ENCODE assay signal across 8 cellular contexts in genomic region chr16:16590654-16591395, GRCh38.
A peak's percentile ranks its signal among the peaks of the same experiment; 100 is the strongest.
DNase-seq lines count a peak whose midpoint lies in the region; ATAC-seq and TF ChIP-seq lines count a peak whose summit lies in the region.
"Not testable (repeated sequence)": the region's sequence is repeated elsewhere in the genome, so short reads cannot be mapped to it uniquely, and the experiment has no call there.

No MANE protein-coding gene starts in this region.

- ATAC-seq in GM18498 (IDR thresholded peaks at IDR 0.05; ENCODE audit: unreplicated experiment) (peak; percentile 48), GM21390 (IDR thresholded peaks at IDR 0.05; ENCODE audit: unreplicated experiment) (peak; percentile 42), HG02798 (IDR thresholded peaks at IDR 0.05; ENCODE audit: poor library complexity, unreplicated experiment) (peak; percentile 39), HG03442 (IDR thresholded peaks at IDR 0.05; ENCODE audit: unreplicated experiment) (peak; percentile 51), SK-N-SH treated with all-trans-retinoic acid at 6 μM for 48 hours (peak; percentile 62), foreskin keratinocyte (peak; percentile 81), psoas muscle (peak; percentile 77 to 86 (median 81))
- ATAC-seq in activated naive CD4-positive, alpha-beta T cell treated with anti-CD3 and anti-CD28 coated beads, Interleukin-2, amount 50 U/mL, for 72 hours = peak; percentile 37 to 70

- not testable (repeated sequence) for H3K27ac Mint-ChIP-seq in activated naive CD4-positive, alpha-beta T cell treated with anti-CD3 and anti-CD28 coated beads, Interleukin-2, amount 50 U/mL, for 72 hours

- not testable (repeated sequence) for DNase-seq in activated naive CD4-positive, alpha-beta T cell treated with anti-CD3 and anti-CD28 coated beads, Interleukin-2, amount 50 U/mL, for 72 hours (ENCODE audit: low spot score in 2 of 2); foreskin keratinocyte; psoas muscle

- H3K9me3 Mint-ChIP-seq in activated naive CD4-positive, alpha-beta T cell treated with anti-CD3 and anti-CD28 coated beads, Interleukin-2, amount 50 U/mL, for 72 hours = not testable (repeated sequence)

- H3K27me3 ChIP-seq in foreskin keratinocyte; psoas muscle (ENCODE audit: insufficient read depth in 3 of 3, low read length in 2 of 3): not testable (repeated sequence)

- not testable (repeated sequence) for TF ChIP-seq CTCF in foreskin keratinocyte (conservative IDR thresholded peaks at IDR 0.05); psoas muscle (IDR thresholded peaks at IDR 0.05)

- not testable (repeated sequence) for H3K27ac ChIP-seq in foreskin keratinocyte, psoas muscle

- H3K4me1 ChIP-seq in foreskin keratinocyte, psoas muscle: not testable (repeated sequence)

- intact Hi-C loops in psoas muscle (cut with DNase I) = not testable (repeated sequence)

- not testable (repeated sequence) for H3K36me3 ChIP-seq in psoas muscle (ENCODE audit: insufficient read depth in 1 of 2, low read depth in 1 of 2)

- not testable (repeated sequence) for H3K4me3 ChIP-seq in psoas muscle

- not testable (repeated sequence) for H3K36me3 Mint-ChIP-seq in activated naive CD4-positive, alpha-beta T cell treated with anti-CD3 and anti-CD28 coated beads, Interleukin-2, amount 50 U/mL, for 72 hours

- WGBS in psoas muscle, 3 donors = 0% methylated on average over 1 of the region's 4 CpGs; no CpG with 5 or more reads in 2 of the 3 donors

- not testable (repeated sequence) for H3K9me3 ChIP-seq in psoas muscle
